Comparison of ENCODE assay signal across 7 cellular contexts in genomic region chr20:44979090-44979621, GRCh38. TPM values are rescaled to one million over a fixed set of nuclear protein-coding genes. Genes with fewer than 3 reads are reported as not detected.
DNase-seq lines count a peak whose midpoint lies in the region; ATAC-seq, FAIRE-seq and TF ChIP-seq lines count a peak whose summit lies in the region.

No MANE protein-coding gene starts in this region.

- ATAC-seq in GM18909 (IDR thresholded peaks at IDR 0.05; ENCODE audit: poor library complexity, unreplicated experiment) (peak; percentile 90), HG03045 (IDR thresholded peaks at IDR 0.05; ENCODE audit: unreplicated experiment) (peak; percentile 88), GM12878 (peak; percentile 95)

- intact Hi-C loops in GM12878 (cut with micrococcal nuclease; ENCODE audit: unreplicated experiment): no loop called here

- peak overlapping the region; percentile 63 for H3K9ac ChIP-seq in GM12878 (ENCODE audit: control insufficient read depth, insufficient read depth, low read length)

- in situ Hi-C loops in GM12878 (cut with MboI): no loop called here

- TF ChIP-seq RAD21 in GM12878 (IDR thresholded peaks at IDR 0.05; ENCODE audit: insufficient read depth, low read depth, low read length): no peak

- CTCF ChIA-PET in GM12878 (lab: Yijun Ruan, JAX): interaction anchor here (0.9 to 3.6 kb wide), 10 partner anchors 8 to 65 kb away, joined by 3 to 18 read pairs (median 6); partner anchors contain the start of gene STK4

- 0 out of 2 replicates have a peak overlapping the region, but pooled peaks have one; percentile 27 for H3K4me3 ChIP-seq in GM12878
- peak overlapping the region; percentile 49 to 51 for H3K4me3 ChIP-seq in neutrophil (ENCODE audit: low read depth in 1 of 2, low read length in 1 of 2)

- TF ChIP-seq CTCF in GM12878 (IDR thresholded peaks at IDR 0.05 in 2 of 3, conservative IDR thresholded peaks at IDR 0.05 in 1 of 3; ENCODE audit: control insufficient read depth in 2 of 3, extremely low read depth in 1 of 3, insufficient read depth in 1 of 3, low read depth in 3 of 3, low read length in 3 of 3) (no peak), neutrophil (IDR thresholded peaks at IDR 0.05) (no peak)

- H4K20me1 ChIP-seq in GM12878 (ENCODE audit: control insufficient read depth, insufficient read depth): no peaks in the 10 kb centered on the region

- H3K4me2 ChIP-seq in GM12878 (ENCODE audit: control insufficient read depth, insufficient read depth): peak overlapping the region; percentile 32

- SMC1A ChIA-PET in GM12878 (lab: Charles Lee; ENCODE audit: uncharacterized antibody, unreplicated experiment): interaction anchor here (0.8 to 5.5 kb wide), 12 partner anchors 9 to 313 kb away, joined by 3 to 66 read pairs (median 6); partner anchors contain the start of genes STK4 and TOMM34

- H3K36me3 ChIP-seq in GM12878 (ENCODE audit: control insufficient read depth in 2 of 2, insufficient read depth in 2 of 2, low read length in 1 of 2): peaks cover 8 to 52% of the 10 kb centered on the region in 2 experiments
- peaks cover 69% of the 10 kb centered on the region for H3K36me3 ChIP-seq in neutrophil

- RAD21 ChIA-PET in GM12878 (lab: Charles Lee; ENCODE audit: unreplicated experiment): interaction anchor here (1.5 to 3.1 kb wide), 5 partner anchors 8 to 70 kb away, joined by 4 to 24 read pairs (median 8); partner anchors contain the start of gene TOMM34

- POLR2A ChIA-PET in GM12878 (lab: Charles Lee): interaction anchor here (0.6 to 3.7 kb wide), 7 partner anchors 8 to 70 kb away, joined by 3 to 48 read pairs (median 6); partner anchors contain the start of genes STK4 and TOMM34

- peak; percentile 88 for FAIRE-seq in GM12878 (lab: Jason Lieb, UNC)

- H2AFZ ChIP-seq in GM12878 (ENCODE audit: control insufficient read depth, low read depth, low read length): peak overlapping the region; percentile 6; the same call in 1 of the 2 replicates

- H3K79me2 ChIP-seq in GM12878 (ENCODE audit: control insufficient read depth, insufficient read depth, low read length): peaks cover 54% of the 10 kb centered on the region

- DNase-seq in SIG-M5 treated with dmso at 0.1 percent for 504 hours (lab: John Stamatoyannopoulos, UW; ENCODE audit: unreplicated experiment): peak; percentile 88
- DNase-seq in GM12878 (ENCODE audit: low read depth, low spot score): peak; percentile 82
- DNase-seq in 8988T: no peak
- DNase-seq in NCI-H128 (lab: John Stamatoyannopoulos, UW; ENCODE audit: unreplicated experiment): no peak

- TF ChIP-seq POLR2A in GM12878 (IDR thresholded peaks at IDR 0.05; ENCODE audit: low read depth, low read length): no peak

- peak; percentile 65 to 66; a peak in 3 of 4 replicates for TF ChIP-seq EP300 in GM12878 (IDR thresholded peaks at IDR 0.05; ENCODE audit: borderline replicate concordance in 1 of 2, control insufficient read depth in 1 of 2, low read depth in 2 of 2, low read length in 2 of 2)

- H3K27ac ChIP-seq in GM12878 (ENCODE audit: control insufficient read depth, insufficient read depth) (peak overlapping the region; percentile 89), neutrophil (peak overlapping the region; percentile 99)

- H3K9me3 ChIP-seq in GM12878 (replicated peaks; ENCODE audit: control insufficient read depth, insufficient read depth, low read length) (no peaks in the 10 kb centered on the region), neutrophil (no peaks in the 10 kb centered on the region)

- H3K27me3 ChIP-seq in GM12878 (replicated peaks in 1 of 2; ENCODE audit: control insufficient read depth in 2 of 2, insufficient read depth in 2 of 2, low read length in 1 of 2): no peaks in the 10 kb centered on the region
- H3K27me3 ChIP-seq in neutrophil: no peaks in the 10 kb centered on the region

- no TSS peak for BruUV-seq in GM12878 (replicated peaks; lab: Mats Ljungman, UMichigan)

- H3K4me1 ChIP-seq in GM12878 (ENCODE audit: control insufficient read depth, insufficient read depth, low read length) (peaks cover 17% of the 10 kb centered on the region), neutrophil (ENCODE audit: control insufficient read depth in 1 of 2, insufficient read depth in 1 of 2, low read depth in 1 of 2, low read length in 1 of 2) (peaks cover 74 to 81% of the 10 kb centered on the region in 2 experiments)

- 0% methylated on average over 2 of the region's 2 CpGs for WGBS in GM12878 (ENCODE audit: insufficient coverage, insufficient replicate concordance, low lambda C conversion rate, missing lambda C conversion rate)

TF ChIP-seq in GM12878, 131 proteins besides CTCF, POLR2A, EP300 and RAD21 (continues in another document):
- no peak for TF ChIP-seq DPF2 (IDR thresholded peaks at IDR 0.05)
- 0 out of 2 replicates have a peak, but pooled peaks have one; percentile 10 for TF ChIP-seq ZNF687 (IDR thresholded peaks at IDR 0.05)
- peak; percentile 31 to 37; a peak in 2 of 4 replicates for TF ChIP-seq IKZF2 (IDR thresholded peaks at IDR 0.05)

RNA-seq across cellular contexts. Expression of gene STK4, which starts 12.8 kb away (rescaled TPM):
- 387 TPM in 2 replicates for total RNA-seq in GM12878 (2013; cell fraction: nucleolus; rRNA removed)
- total RNA-seq in GM12878 (2014; rRNA removed) (86.8 and 97.8 TPM in 2 replicates), GM12878 (2014; rRNA removed; fragmentation: Illumina TruSeq; extraction: Trizol) (107 and 108 TPM in 2 replicates), GM12878 (2021) (96.2 and 101 TPM in 2 replicates)
- 32.8 TPM for polyA plus RNA-seq in GM12878 (2011; ENCODE audit: low read depth)
- polyA plus RNA-seq in GM12878 (2011; rRNA removed) (92.6 and 122 TPM in 2 replicates), GM12878 (2014; fragmentation: Illumina TruSeq; extraction: Trizol) (84.9 and 101 TPM in 2 replicates), GM12878 (2014; fragmentation: Nextera tagmentation; extraction: Ambion mirVana) (10 to 100 TPM; 24.0 to 51.4 TPM), GM12878 (2014; rRNA removed) (59.8 and 68.0 TPM in 2 replicates), GM12878 (2016; fragmentation: Nextera tagmentation; extraction: Ambion mirVana) (100 to 1,000 TPM; 123 to 135 TPM)
- polyA plus RNA-seq in GM12878 (2011; cell fraction: cytosol; rRNA removed): 38.8 and 43.9 TPM in 2 replicates
- 60.6 and 66.6 TPM in 2 replicates for polyA plus RNA-seq in GM12878 (2011; cell fraction: nucleus; rRNA removed)
- 42.9 and 43.0 TPM in 2 replicates for polyA plus RNA-seq in GM12878 (2012)
- polyA minus RNA-seq in GM12878 (2011; rRNA and poly(A)+ RNA removed): 96.0 and 117 TPM in 2 replicates
- 34.5 and 39.4 TPM in 2 replicates for polyA minus RNA-seq in GM12878 (2011; cell fraction: cytosol; rRNA and poly(A)+ RNA removed)
- polyA minus RNA-seq in GM12878 (2011; cell fraction: nucleus; rRNA and poly(A)+ RNA removed): 77.5 and 137 TPM in 2 replicates

RNA-seq across cellular contexts. Expression of gene TOMM34, which starts 19.0 kb away (rescaled TPM):
- total RNA-seq in GM12878 (2013; cell fraction: nucleolus; rRNA removed): 9.2 and 10.5 TPM in 2 replicates
- 47.3 and 49.1 TPM in 2 replicates for total RNA-seq in GM12878 (2014; rRNA removed)
- 27.2 and 28.3 TPM in 2 replicates for total RNA-seq in GM12878 (2014; rRNA removed; fragmentation: Illumina TruSeq; extraction: Trizol)
- 37.1 and 37.9 TPM in 2 replicates for total RNA-seq in GM12878 (2021)
- 22.6 TPM for polyA plus RNA-seq in GM12878 (2011; ENCODE audit: low read depth)
- polyA plus RNA-seq in GM12878 (2011; rRNA removed): 30.0 and 44.0 TPM in 2 replicates
- 57.5 and 58.8 TPM in 2 replicates for polyA plus RNA-seq in GM12878 (2011; cell fraction: cytosol; rRNA removed)
- polyA plus RNA-seq in GM12878 (2011; cell fraction: nucleus; rRNA removed): 29.4 and 38.0 TPM in 2 replicates
- 22.4 and 28.4 TPM in 2 replicates for polyA plus RNA-seq in GM12878 (2012)
- polyA plus RNA-seq in GM12878 (2014; fragmentation: Illumina TruSeq; extraction: Trizol): 42.1 and 53.7 TPM in 2 replicates
- polyA plus RNA-seq in GM12878 (2014; fragmentation: Nextera tagmentation; extraction: Ambion mirVana): 10 to 100 TPM; 14.0 to 24.5 TPM
- polyA plus RNA-seq in GM12878 (2014; rRNA removed): 43.7 and 43.8 TPM in 2 replicates
- polyA plus RNA-seq in GM12878 (2016; fragmentation: Nextera tagmentation; extraction: Ambion mirVana): 10 to 100 TPM; 68.2 to 73.8 TPM
- 29.0 and 32.2 TPM in 2 replicates for polyA minus RNA-seq in GM12878 (2011; rRNA and poly(A)+ RNA removed)
- polyA minus RNA-seq in GM12878 (2011; cell fraction: cytosol; rRNA and poly(A)+ RNA removed): 9.2 and 9.6 TPM in 2 replicates
- 5.3 and 6.7 TPM in 2 replicates for polyA minus RNA-seq in GM12878 (2011; cell fraction: nucleus; rRNA and poly(A)+ RNA removed)

Comparison
In these comparisons a context has a peak if more than half of its experiments do, and no peak if none do; other contexts are left out.
1. DNase-seq: peak in SIG-M5 treated with dmso at 0.1 percent for 504 hours (single experiment) and GM12878 (single experiment); none in 8988T (single experiment) and NCI-H128 (single experiment).
2. Peak in every context shown above with its lines, with median percentiles within 50 percentile points of each other: ATAC-seq.